8 cellular contexts compared by ENCODE assay signal in the genomic region with DNA sequence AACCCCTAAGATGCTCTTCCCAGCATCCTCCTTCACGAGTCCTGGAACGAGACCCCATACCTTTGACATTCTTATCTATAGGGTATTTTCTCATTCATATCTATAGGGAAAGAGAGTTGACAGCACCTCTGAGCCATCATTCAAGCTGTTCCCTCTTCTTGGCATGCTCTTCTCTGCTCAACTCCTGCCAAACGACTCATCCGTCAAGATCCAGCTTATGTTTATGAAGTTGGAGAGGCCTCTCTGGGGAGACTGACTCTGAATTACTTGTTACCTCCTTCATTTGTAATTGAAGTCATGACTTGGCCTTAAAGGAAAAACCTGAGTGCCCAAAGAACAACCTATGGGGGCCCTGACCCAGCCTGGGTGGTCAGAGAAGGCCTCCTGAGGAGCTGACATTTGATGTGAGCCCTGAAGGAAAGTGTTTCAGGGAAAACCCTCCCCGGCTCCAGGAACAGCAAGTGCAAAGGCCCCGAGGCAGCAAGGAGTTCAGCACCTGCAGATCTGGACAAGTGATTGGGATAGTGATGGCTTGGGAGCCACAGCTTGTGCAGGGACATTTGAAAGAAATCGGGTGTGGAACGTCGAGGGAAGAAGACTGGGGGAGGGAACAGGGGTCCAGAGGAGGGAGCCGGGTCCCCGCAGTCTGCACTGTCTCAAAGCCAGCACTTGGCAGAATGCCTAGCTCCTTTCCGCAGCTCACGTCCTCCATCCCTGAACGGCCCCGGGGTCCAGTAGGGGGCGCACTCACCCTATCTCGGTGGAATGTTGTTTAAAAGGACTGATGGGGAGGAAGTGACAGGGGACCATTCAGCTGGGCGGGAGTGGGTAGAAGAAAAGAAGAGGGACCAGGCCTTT. TPM values are rescaled to one million over a fixed set of nuclear protein-coding genes. Genes with fewer than 3 reads are reported as not detected.
A peak's percentile ranks its signal among the peaks of the same experiment; 100 is the strongest.
DNase-seq lines count a peak whose midpoint lies in the region; ATAC-seq, FAIRE-seq and TF ChIP-seq lines count a peak whose summit lies in the region.

No MANE protein-coding gene starts in this region.

- H2AFZ ChIP-seq in PC-3 (ENCODE audit: low read length) (no peak overlapping the region), trophoblast cell (ENCODE audit: insufficient read depth, low read length, poor library complexity) (no peak overlapping the region)

- no peak overlapping the region for H3K27ac ChIP-seq in CD4-positive, alpha-beta T cell (ENCODE audit: low read depth, low read length)
- H3K27ac ChIP-seq in HL-60 (replicated peaks) (no peak overlapping the region), PC-3 (ENCODE audit: low read length) (no peak overlapping the region), trophoblast cell (ENCODE audit: low read depth, low read length) (no peak overlapping the region)

- WGBS in trophoblast cell (ENCODE audit: extremely low coverage, insufficient coverage, insufficient read length): no CpG with 5 or more reads among the region's 18 CpGs

- H3K36me3 Mint-ChIP-seq in CD4-positive, alpha-beta T cell (ENCODE audit: low read depth): no peaks in the 10 kb centered on the region

- H3K27me3 ChIP-seq in CD4-positive, alpha-beta T cell (ENCODE audit: control insufficient read depth, insufficient read depth, low read length): peaks cover 10% of the 10 kb centered on the region
- H3K27me3 ChIP-seq in HL-60 (ENCODE audit: insufficient read depth, poor library complexity, severe bottlenecking) (peaks cover 4% of the 10 kb centered on the region), PC-3 (ENCODE audit: low read length) (no peaks in the 10 kb centered on the region), trophoblast cell (ENCODE audit: insufficient read depth, low read length) (no peaks in the 10 kb centered on the region)

- H4K91ac ChIP-seq in trophoblast cell (ENCODE audit: low read depth, low read length): no peak overlapping the region

- POLR2A ChIA-PET in CD4-positive, alpha-beta T cell (lab: Charles Lee): no interaction called here
- POLR2A ChIA-PET in PC-3 (lab: Charles Lee; ENCODE audit: unreplicated experiment): interaction anchor here (0.6 to 0.7 kb wide), 2 partner anchors 59 to 266 kb away, joined by 3 read pairs; no protein-coding TSS in a partner anchor

- H3K23ac ChIP-seq in trophoblast cell (ENCODE audit: low read length): no peak overlapping the region

- H3K36me3 ChIP-seq in PC-3 (ENCODE audit: low read depth, low read length) (no peaks in the 10 kb centered on the region), trophoblast cell (ENCODE audit: control insufficient read depth in 1 of 2, insufficient read depth in 2 of 2, low read length in 2 of 2) (no peaks in the 10 kb centered on the region)

- peaks cover 38% of the 10 kb centered on the region for H3K4me1 ChIP-seq in PC-3 (ENCODE audit: insufficient read depth, low read length)
- no peaks in the 10 kb centered on the region for H3K4me1 ChIP-seq in trophoblast cell (ENCODE audit: control insufficient read depth in 1 of 2, insufficient read depth in 2 of 2, low read length in 2 of 2)

- H2BK5ac ChIP-seq in trophoblast cell (ENCODE audit: low read depth, low read length, poor library complexity): no peak overlapping the region

- H3K9me3 Mint-ChIP-seq in CD4-positive, alpha-beta T cell: peaks cover 4% of the 10 kb centered on the region

- H3K4me3 ChIP-seq in HL-60 (replicated peaks; ENCODE audit: insufficient read depth, low read length): no peak overlapping the region
- no peak overlapping the region for H3K4me3 ChIP-seq in PC-3 (ENCODE audit: low read length)
- H3K4me3 ChIP-seq in trophoblast cell (ENCODE audit: low read depth, low read length): no peak overlapping the region

- H3K4me1 Mint-ChIP-seq in CD4-positive, alpha-beta T cell (ENCODE audit: low read depth): no peaks in the 10 kb centered on the region

- ATAC-seq in CD4-positive, alpha-beta T cell (ENCODE audit: poor library complexity): peak; percentile 39
- ATAC-seq in PC-3: peak; percentile 64
- no peak for ATAC-seq in HG03354 (IDR thresholded peaks at IDR 0.05; ENCODE audit: poor library complexity, severe bottlenecking, unreplicated experiment)

- no peak overlapping the region for H4K8ac ChIP-seq in trophoblast cell (ENCODE audit: low read depth, low read length)

- intact Hi-C loops in CD4-positive, alpha-beta T cell (cut with DNase I, micrococcal nuclease): no loop called here
- intact Hi-C loops in PC-3 (cut with micrococcal nuclease): loop anchor here (1.0 to 5.0 kb wide), 4 partner anchors 37 to 602 kb away; partner anchors contain the start of genes EIF4G3 and PINK1

- H3K27ac Mint-ChIP-seq in CD4-positive, alpha-beta T cell: no peak overlapping the region

- H2BK12ac ChIP-seq in trophoblast cell (ENCODE audit: low read length): no peak overlapping the region

- peaks cover 43% of the 10 kb centered on the region for H3K27me3 Mint-ChIP-seq in CD4-positive, alpha-beta T cell

- CTCF ChIA-PET in CD4-positive, alpha-beta T cell (lab: Charles Lee): interaction anchor here (0.6 to 1.1 kb wide), 2 partner anchors 9 to 59 kb away, joined by 3 to 5 read pairs; partner anchors contain the start of gene PINK1
- CTCF ChIA-PET in PC-3 (lab: Charles Lee): interaction anchor here (0.5 to 2.1 kb wide), 6 partner anchors 14 to 616 kb away, joined by 3 to 22 read pairs (median 6); partner anchors contain the start of gene CDA

- no peak overlapping the region for H2AK5ac ChIP-seq in trophoblast cell (ENCODE audit: low read length)

- no peak overlapping the region for H3K14ac ChIP-seq in trophoblast cell (ENCODE audit: low read length)

- H3K9me3 ChIP-seq in CD4-positive, alpha-beta T cell (ENCODE audit: control insufficient read depth, low read length): no peaks in the 10 kb centered on the region
- no peaks in the 10 kb centered on the region for H3K9me3 ChIP-seq in PC-3 (ENCODE audit: low read length)
- H3K9me3 ChIP-seq in trophoblast cell (ENCODE audit: insufficient read depth, low read depth, low read length): peaks cover 2% of the 10 kb centered on the region

- DNase-seq in CD4-positive, alpha-beta T cell: peak; percentile 7 to 64 (median 36)
- DNase-seq in HL-60 (ENCODE audit: low read depth in 1 of 2, low spot score in 1 of 2): peak; percentile 77 to 93
- peak; percentile 87 for DNase-seq in PC-3
- DNase-seq in activated T-cell treated with anti-CD3 and anti-CD28 coated beads, Interleukin-2, amount 50 U/mL, for 48 hours: peak; percentile 87
- peak; percentile 59 for DNase-seq in foreskin melanocyte
- peak; percentile 77 to 78 for DNase-seq in trophoblast cell
- peak; percentile 58 for DNase-seq in urothelium cell line (ENCODE audit: low spot score)

- FAIRE-seq in urothelium cell line (lab: Jason Lieb, UNC): no peak

- TF ChIP-seq CTCF in CD4-positive, alpha-beta T cell (IDR thresholded peaks at IDR 0.05): peak; percentile 32
- TF ChIP-seq CTCF in HL-60 (IDR thresholded peaks at IDR 0.05; ENCODE audit: insufficient read depth, low read length): peak; percentile 74
- TF ChIP-seq CTCF in PC-3 (conservative IDR thresholded peaks at IDR 0.05; ENCODE audit: low read depth, low read length): peak; percentile 89

- H3K4ac ChIP-seq in trophoblast cell (ENCODE audit: low read depth, low read length): no peak overlapping the region

- no peaks in the 10 kb centered on the region for H3K9me2 ChIP-seq in PC-3 (replicated peaks; ENCODE audit: low read length)

- no peak overlapping the region for H3K9ac ChIP-seq in PC-3 (ENCODE audit: low read length)
- no peak overlapping the region for H3K9ac ChIP-seq in trophoblast cell (ENCODE audit: low read length)

- no peaks in the 10 kb centered on the region for H4K20me1 ChIP-seq in PC-3 (ENCODE audit: low read length)

- BruUV-seq in PC-3 (replicated peaks; lab: Mats Ljungman, UMichigan): no TSS peak

- peaks cover 5% of the 10 kb centered on the region for H3F3A ChIP-seq in PC-3 (ENCODE audit: low read length, unreplicated experiment)

- H3K79me1 ChIP-seq in trophoblast cell (ENCODE audit: low read length): no peaks in the 10 kb centered on the region

- no peak overlapping the region for H3K18ac ChIP-seq in trophoblast cell (ENCODE audit: low read length)

- H3K4me2 ChIP-seq in PC-3 (ENCODE audit: low read length) (no peak overlapping the region), trophoblast cell (ENCODE audit: low read length) (no peak overlapping the region)

- H3K79me2 ChIP-seq in PC-3 (ENCODE audit: low read length) (no peaks in the 10 kb centered on the region), trophoblast cell (ENCODE audit: control insufficient read depth, insufficient read depth, low read length, poor library complexity) (no peaks in the 10 kb centered on the region)

- H3K4me3 Mint-ChIP-seq in CD4-positive, alpha-beta T cell: no peak overlapping the region

- no peak overlapping the region for H4K12ac ChIP-seq in trophoblast cell (ENCODE audit: low read depth, low read length)

- no peak overlapping the region for H2BK120ac ChIP-seq in trophoblast cell (ENCODE audit: insufficient read depth, low read length, poor library complexity)

RNA-seq across cellular contexts. Expression of gene CDA, which starts 14.0 kb away (rescaled TPM):
- total RNA-seq in CD4-positive, alpha-beta T cell: under 1 TPM; 0.38 to 0.50 TPM
- 30.3 and 36.3 TPM in 2 replicates for total RNA-seq in PC-3 (2014; rRNA removed)
- 0.16 and 0.21 TPM in 2 replicates for polyA plus RNA-seq in trophoblast cell (2013)

RNA-seq across cellular contexts. Expression of gene FAM43B, which starts 22.5 kb away (rescaled TPM):
- total RNA-seq in CD4-positive, alpha-beta T cell: not detected
- 0.11 TPM in 1 of 2 replicates, not detected in the other for total RNA-seq in PC-3 (2014; rRNA removed)
- 0.01 and 0.03 TPM in 2 replicates for polyA plus RNA-seq in trophoblast cell (2013)

RNA-seq across cellular contexts. Expression of gene PINK1, which starts 58.3 kb away (rescaled TPM):
- 1 to 10 TPM; 6.6 to 7.5 TPM for total RNA-seq in CD4-positive, alpha-beta T cell
- 129 and 160 TPM in 2 replicates for total RNA-seq in PC-3 (2014; rRNA removed)
- polyA plus RNA-seq in trophoblast cell (2013): 21.6 and 21.9 TPM in 2 replicates

Comparison
In these comparisons a context has a peak if more than half of its experiments do, and no peak if none do; other contexts are left out.
1. DNase-seq: peak in every context shown above with its lines; median percentile 87 in PC-3; 87 in activated T-cell treated with anti-CD3 and anti-CD28 coated beads, Interleukin-2, amount 50 U/mL, for 48 hours; 85 in HL-60; 78 in trophoblast cell; 59 in foreskin melanocyte; 58 in urothelium cell line; 36 in CD4-positive, alpha-beta T cell.
2. CTCF ChIP-seq: peak in every context shown above with its lines; median percentile 89 in PC-3; 74 in HL-60; 32 in CD4-positive, alpha-beta T cell.
3. RNA of gene CDA, which starts 14.0 kb away (total RNA-seq): 30.3 to 36.3 TPM in PC-3; 0.38 to 0.50 TPM in CD4-positive, alpha-beta T cell; every median in the first group is over 10 times any median in the second.
4. RNA of gene PINK1, which starts 58.3 kb away (total RNA-seq): 129 to 160 TPM in PC-3; 6.6 to 7.5 TPM in CD4-positive, alpha-beta T cell; every median in the first group is over 10 times any median in the second.